In genomic region chr1:104132386-104132973, GRCh38 we compare ENCODE assay signal across 9 cellular contexts.
DNase-seq lines count a peak whose midpoint lies in the region; ATAC-seq and TF ChIP-seq lines count a peak whose summit lies in the region.
"Had no signal": no experiment of that assay in that cellular context is flagged by ENCODE, and none has a peak within 500 bp of the region (broad histone marks: within the 10 kb centered on the region; RNA-seq: fewer than 3 reads in every experiment).

No MANE protein-coding gene starts in this region.

- DNase-seq in NCI-H524 (lab: John Stamatoyannopoulos, UW): peak; percentile 12 to 56
- DNase-seq in NCI-H524 treated with DMSO at 0.1 percent for 48 hours (lab: John Stamatoyannopoulos, UW): no peak
- DNase-seq in HL-60 (ENCODE audit: low read depth in 1 of 2, low spot score in 1 of 2): no peak
- peak; percentile 5 for DNase-seq in RPMI8226
- DNase-seq in kidney epithelial cell (ENCODE audit: low read depth): no peak
- no peak for DNase-seq in activated naive CD4-positive, alpha-beta T cell treated with anti-CD3 and anti-CD28 coated beads, Interleukin-2, amount 10 ng/mL, durations not matched to agents 7 days and 5 days

- no peaks in the 10 kb centered on the region for H3K4me1 Mint-ChIP-seq in activated naive CD4-positive, alpha-beta T cell treated with anti-CD3 and anti-CD28 coated beads, Interleukin-2, amount 10 ng/mL, durations not matched to agents 7 days and 5 days
- H3K4me1 Mint-ChIP-seq: B cell had no signal

- H3K4me3 ChIP-seq in HL-60 (replicated peaks; ENCODE audit: insufficient read depth, low read length): no peak overlapping the region
- H3K4me3 ChIP-seq in kidney epithelial cell (ENCODE audit: low read depth, low read length): no peak overlapping the region

- no peak overlapping the region for H3K27ac ChIP-seq in HL-60 (replicated peaks)

- TF ChIP-seq CTCF in HL-60 (IDR thresholded peaks at IDR 0.05; ENCODE audit: insufficient read depth, low read length) (peak; percentile 7), kidney epithelial cell (IDR thresholded peaks at IDR 0.05; ENCODE audit: insufficient read depth, low read length, poor library complexity, severe bottlenecking) (peak; percentile 58)

- no peak overlapping the region for H3K4me3 Mint-ChIP-seq in activated naive CD4-positive, alpha-beta T cell treated with anti-CD3 and anti-CD28 coated beads, Interleukin-2, amount 10 ng/mL, durations not matched to agents 7 days and 5 days
- H3K4me3 Mint-ChIP-seq: B cell had no signal

- H3K27me3 Mint-ChIP-seq in activated naive CD4-positive, alpha-beta T cell treated with anti-CD3 and anti-CD28 coated beads, Interleukin-2, amount 10 ng/mL, durations not matched to agents 7 days and 5 days: no peaks in the 10 kb centered on the region
- H3K27me3 Mint-ChIP-seq: B cell had no signal

- H3K27me3 ChIP-seq in HL-60 (ENCODE audit: insufficient read depth, poor library complexity, severe bottlenecking) (no peaks in the 10 kb centered on the region), kidney epithelial cell (ENCODE audit: control insufficient read depth, insufficient read depth, low read length) (no peaks in the 10 kb centered on the region)

- no peak for ATAC-seq in GM19467 (IDR thresholded peaks at IDR 0.05; ENCODE audit: unreplicated experiment)
- ATAC-seq in HG03280 (IDR thresholded peaks at IDR 0.05; ENCODE audit: unreplicated experiment): no peak

- H3K36me3 ChIP-seq in kidney epithelial cell (ENCODE audit: control insufficient read depth, insufficient read depth, low read length): no peaks in the 10 kb centered on the region

- no peaks in the 10 kb centered on the region for H3K36me3 Mint-ChIP-seq in activated naive CD4-positive, alpha-beta T cell treated with anti-CD3 and anti-CD28 coated beads, Interleukin-2, amount 10 ng/mL, durations not matched to agents 7 days and 5 days

- H3K9me3 Mint-ChIP-seq in activated naive CD4-positive, alpha-beta T cell treated with anti-CD3 and anti-CD28 coated beads, Interleukin-2, amount 10 ng/mL, durations not matched to agents 7 days and 5 days: peaks cover 9% of the 10 kb centered on the region

- CTCF ChIA-PET in activated naive CD4-positive, alpha-beta T cell treated with anti-CD3 and anti-CD28 coated beads, Interleukin-2, amount 10 ng/mL, durations not matched to agents 7 days and 5 days (lab: Charles Lee): no interaction called here

- no peak overlapping the region for H3K27ac Mint-ChIP-seq in activated naive CD4-positive, alpha-beta T cell treated with anti-CD3 and anti-CD28 coated beads, Interleukin-2, amount 10 ng/mL, durations not matched to agents 7 days and 5 days
- H3K27ac Mint-ChIP-seq: B cell had no signal

Comparison
In these comparisons a context has a peak if more than half of its experiments do, and no peak if none do; other contexts are left out.
1. DNase-seq: peak in NCI-H524 (2 of 2) and RPMI8226 (single experiment); none in NCI-H524 treated with DMSO at 0.1 percent for 48 hours (single experiment), HL-60 (0 of 2), kidney epithelial cell (single experiment) and activated naive CD4-positive, alpha-beta T cell treated with anti-CD3 and anti-CD28 coated beads, Interleukin-2, amount 10 ng/mL, durations not matched to agents 7 days and 5 days (single experiment).